Comparison of ENCODE assay signal across 23 cellular contexts in genomic region chr5:84281383-84281782, GRCh38.
"Had no signal": no experiment of that assay in that cellular context is flagged by ENCODE, and none has a peak within 500 bp of the region (broad histone marks: within the 10 kb centered on the region; RNA-seq: fewer than 3 reads in every experiment).

No MANE protein-coding gene starts in this region.

- H3K4me3 ChIP-seq: breast epithelium, K562, SJCRH30 had no signal

- H3K27me3 Mint-ChIP-seq: activated CD4-positive, alpha-beta memory T cell treated with anti-CD3 and anti-CD28 coated beads, Interleukin-2, amount 10 ng/mL, durations not matched to agents 7 days and 5 days; activated CD4-positive, alpha-beta T cell treated with anti-CD3 and anti-CD28 coated beads for 36 hours; activated naive CD4-positive, alpha-beta T cell treated with anti-CD3 and anti-CD28 coated beads, Interleukin-2, amount 10 ng/mL, durations not matched to agents 7 days and 5 days; activated naive CD8-positive, alpha-beta T cell treated with anti-CD3 and anti-CD28 coated beads for 36 hours; central memory CD8-positive, alpha-beta T cell; T-helper 17 cell had no signal

- H3K9me3 Mint-ChIP-seq: activated CD4-positive, alpha-beta memory T cell treated with anti-CD3 and anti-CD28 coated beads, Interleukin-2, amount 10 ng/mL, durations not matched to agents 7 days and 5 days; activated naive CD4-positive, alpha-beta T cell treated with anti-CD3 and anti-CD28 coated beads, Interleukin-2, amount 10 ng/mL, durations not matched to agents 7 days and 5 days; activated naive CD8-positive, alpha-beta T cell treated with anti-CD3 and anti-CD28 coated beads for 36 hours; activated T-helper 2 cell treated with anti-CD3 and anti-CD28 coated beads, Interferon-gamma antibody, Interleukin-2, Interleukin-4, amounts not matched to agents 10 μg/mL and 5 μg/mL and 100 μg/mL, durations not matched to agents 14 hours and 24 hours and 36 hours had no signal

- H3K27me3 ChIP-seq: breast epithelium, SJCRH30 had no signal

- H3K27ac ChIP-seq: breast epithelium, RWPE1, SJCRH30 had no signal

- ATAC-seq: activated CD4-positive, alpha-beta T cell treated with anti-CD3 and anti-CD28 coated beads for 36 hours; activated T-cell treated with anti-CD3 and anti-CD28 coated beads, Interleukin-2, amount 50 U/mL, for 72 hours; K562; Panc1; T-helper 17 cell had no signal

- H3K4me3 Mint-ChIP-seq: activated CD4-positive, alpha-beta memory T cell treated with anti-CD3 and anti-CD28 coated beads, Interleukin-2, amount 10 ng/mL, durations not matched to agents 7 days and 5 days; activated CD4-positive, alpha-beta T cell treated with anti-CD3 and anti-CD28 coated beads for 36 hours; activated naive CD4-positive, alpha-beta T cell treated with anti-CD3 and anti-CD28 coated beads, Interleukin-2, amount 10 ng/mL, durations not matched to agents 7 days and 5 days; activated naive CD8-positive, alpha-beta T cell treated with anti-CD3 and anti-CD28 coated beads for 36 hours; activated T-cell treated with anti-CD3 and anti-CD28 coated beads, Interleukin-2, amount 50 U/mL, for 72 hours; central memory CD8-positive, alpha-beta T cell; T-helper 17 cell had no signal

- H3K36me3 Mint-ChIP-seq: activated naive CD4-positive, alpha-beta T cell treated with anti-CD3 and anti-CD28 coated beads, Interleukin-2, amount 10 ng/mL, durations not matched to agents 7 days and 5 days; activated naive CD8-positive, alpha-beta T cell treated with anti-CD3 and anti-CD28 coated beads for 36 hours had no signal

- DNase-seq: activated CD4-positive, alpha-beta memory T cell treated with anti-CD3 and anti-CD28 coated beads, Interleukin-2, amount 10 ng/mL, durations not matched to agents 7 days and 5 days; activated CD4-positive, alpha-beta T cell treated with anti-CD3 and anti-CD28 coated beads for 36 hours; activated CD4-positive, alpha-beta T cell treated with anti-CD3 and anti-CD28 coated beads, Interleukin-2, amount 50 U/mL, for 1 hour; activated gamma-delta T cell treated with Interleukin-2 at 50 U/mL for 16 hours; activated naive CD4-positive, alpha-beta T cell treated with anti-CD3 and anti-CD28 coated beads, Interleukin-2, amount 10 ng/mL, durations not matched to agents 7 days and 5 days; activated naive CD8-positive, alpha-beta T cell treated with anti-CD3 and anti-CD28 coated beads for 36 hours; activated T-cell treated with anti-CD3 and anti-CD28 coated beads, Interleukin-2, amount 50 U/mL, for 72 hours; anterior cingulate cortex; Karpas-422; NCI-H1105 treated with DMSO at 0.1 percent for 48 hours; NCI-H146; NCI-H187 treated with DMSO at 0.1 percent for 48 hours; NCI-H510A treated with DMSO at 0.1 percent for 48 hours; Right ventricle myocardium superior; SJCRH30; T-helper 17 cell; T-helper 9 cell had no signal

- H3K27ac Mint-ChIP-seq: activated CD4-positive, alpha-beta memory T cell treated with anti-CD3 and anti-CD28 coated beads, Interleukin-2, amount 10 ng/mL, durations not matched to agents 7 days and 5 days; activated CD4-positive, alpha-beta T cell treated with anti-CD3 and anti-CD28 coated beads for 36 hours; activated naive CD4-positive, alpha-beta T cell treated with anti-CD3 and anti-CD28 coated beads, Interleukin-2, amount 10 ng/mL, durations not matched to agents 7 days and 5 days; activated naive CD8-positive, alpha-beta T cell treated with anti-CD3 and anti-CD28 coated beads for 36 hours; activated T-cell treated with anti-CD3 and anti-CD28 coated beads, Interleukin-2, amount 50 U/mL, for 72 hours; activated T-helper 2 cell treated with anti-CD3 and anti-CD28 coated beads, Interferon-gamma antibody, Interleukin-2, Interleukin-4, amounts not matched to agents 10 μg/mL and 5 μg/mL and 100 μg/mL, durations not matched to agents 14 hours and 24 hours and 36 hours; T-helper 17 cell had no signal

- H3K9me3 ChIP-seq: breast epithelium, SJCRH30 had no signal

- FAIRE-seq: K562 had no signal

- H3K4me1 Mint-ChIP-seq: activated CD4-positive, alpha-beta memory T cell treated with anti-CD3 and anti-CD28 coated beads, Interleukin-2, amount 10 ng/mL, durations not matched to agents 7 days and 5 days; activated CD4-positive, alpha-beta T cell treated with anti-CD3 and anti-CD28 coated beads for 36 hours; activated naive CD4-positive, alpha-beta T cell treated with anti-CD3 and anti-CD28 coated beads, Interleukin-2, amount 10 ng/mL, durations not matched to agents 7 days and 5 days; activated naive CD8-positive, alpha-beta T cell treated with anti-CD3 and anti-CD28 coated beads for 36 hours; central memory CD8-positive, alpha-beta T cell; T-helper 17 cell had no signal

- H3K4me1 ChIP-seq: breast epithelium, SJCRH30 had no signal

- H3K36me3 ChIP-seq: breast epithelium, SJCRH30 had no signal
